ENCODE assay signal across 1 cellular context in the genomic region with DNA sequence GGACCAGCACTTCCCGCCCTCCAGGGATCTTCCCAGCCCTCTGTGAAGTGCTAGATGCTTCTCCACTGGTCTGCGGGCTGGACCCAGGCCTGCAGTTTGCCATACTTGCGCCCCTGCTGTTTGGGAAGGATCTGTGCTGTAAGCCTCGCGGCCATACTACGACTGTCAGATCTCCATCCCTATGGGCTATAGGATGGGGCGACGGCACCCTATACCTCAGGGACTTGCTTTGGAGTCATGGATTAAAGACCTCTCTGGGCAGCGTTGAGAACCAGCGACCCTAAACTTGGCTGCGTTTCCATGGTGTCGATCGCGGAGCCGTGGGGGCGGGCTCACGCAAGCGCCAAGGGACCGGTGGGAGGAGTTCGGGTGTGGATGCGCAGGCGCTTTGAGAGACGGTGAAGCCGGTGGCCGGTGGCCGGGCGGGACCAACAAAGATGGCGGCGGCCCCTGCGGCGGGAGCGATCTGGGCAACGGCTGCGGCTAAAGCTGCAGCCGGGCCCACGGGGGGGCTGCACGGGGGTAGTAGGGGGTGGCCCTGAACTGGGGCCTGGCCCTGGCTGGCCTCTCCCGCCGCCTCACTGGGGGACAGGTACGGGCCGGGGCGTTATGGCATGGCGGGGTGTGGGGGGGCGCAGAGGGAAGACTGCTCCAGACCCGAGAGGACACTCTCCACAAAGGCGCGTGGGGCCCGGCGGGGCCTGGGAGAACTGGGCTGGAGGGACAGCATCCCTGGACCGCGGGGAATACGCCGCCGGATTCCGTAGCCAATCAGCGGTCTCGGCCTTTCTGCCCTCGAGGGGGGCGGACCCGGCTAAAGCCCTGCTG.
TF ChIP-seq lines count a peak whose summit lies in the region.

Gene USP21, plus strand, starts transcription at position 414 of the 828 bp plus-strand sequence. CDS start 1,141 bp downstream, outside the sequence.

TF ChIP-seq in HepG2, 621 proteins besides CTCF, POLR2A, EP300 and RAD21 (continued from another document and continues in another):
- TF ChIP-seq, protein P1, sequence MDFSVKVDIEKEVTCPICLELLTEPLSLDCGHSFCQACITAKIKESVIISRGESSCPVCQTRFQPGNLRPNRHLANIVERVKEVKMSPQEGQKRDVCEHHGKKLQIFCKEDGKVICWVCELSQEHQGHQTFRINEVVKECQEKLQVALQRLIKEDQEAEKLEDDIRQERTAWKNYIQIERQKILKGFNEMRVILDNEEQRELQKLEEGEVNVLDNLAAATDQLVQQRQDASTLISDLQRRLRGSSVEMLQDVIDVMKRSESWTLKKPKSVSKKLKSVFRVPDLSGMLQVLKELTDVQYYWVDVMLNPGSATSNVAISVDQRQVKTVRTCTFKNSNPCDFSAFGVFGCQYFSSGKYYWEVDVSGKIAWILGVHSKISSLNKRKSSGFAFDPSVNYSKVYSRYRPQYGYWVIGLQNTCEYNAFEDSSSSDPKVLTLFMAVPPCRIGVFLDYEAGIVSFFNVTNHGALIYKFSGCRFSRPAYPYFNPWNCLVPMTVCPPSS (IDR thresholded peaks at IDR 0.05): no peak
- TF ChIP-seq ZNF589 (CRISPR knock-in tag; conservative IDR thresholded peaks at IDR 0.05): no peak
- no peak for TF ChIP-seq ZNF737 (CRISPR knock-in tag; IDR thresholded peaks at IDR 0.05; ENCODE audit: borderline replicate concordance)
- TF ChIP-seq ZFP36L1 (CRISPR knock-in tag; IDR thresholded peaks at IDR 0.05): no peak
- no peak for TF ChIP-seq ZNF280D (CRISPR knock-in tag; IDR thresholded peaks at IDR 0.05)
- TF ChIP-seq NFE2L2 (IDR thresholded peaks at IDR 0.05; ENCODE audit: low read length): no peak
- TF ChIP-seq ZNF142 (CRISPR knock-in tag; IDR thresholded peaks at IDR 0.05): no peak
- TF ChIP-seq, protein P2, sequence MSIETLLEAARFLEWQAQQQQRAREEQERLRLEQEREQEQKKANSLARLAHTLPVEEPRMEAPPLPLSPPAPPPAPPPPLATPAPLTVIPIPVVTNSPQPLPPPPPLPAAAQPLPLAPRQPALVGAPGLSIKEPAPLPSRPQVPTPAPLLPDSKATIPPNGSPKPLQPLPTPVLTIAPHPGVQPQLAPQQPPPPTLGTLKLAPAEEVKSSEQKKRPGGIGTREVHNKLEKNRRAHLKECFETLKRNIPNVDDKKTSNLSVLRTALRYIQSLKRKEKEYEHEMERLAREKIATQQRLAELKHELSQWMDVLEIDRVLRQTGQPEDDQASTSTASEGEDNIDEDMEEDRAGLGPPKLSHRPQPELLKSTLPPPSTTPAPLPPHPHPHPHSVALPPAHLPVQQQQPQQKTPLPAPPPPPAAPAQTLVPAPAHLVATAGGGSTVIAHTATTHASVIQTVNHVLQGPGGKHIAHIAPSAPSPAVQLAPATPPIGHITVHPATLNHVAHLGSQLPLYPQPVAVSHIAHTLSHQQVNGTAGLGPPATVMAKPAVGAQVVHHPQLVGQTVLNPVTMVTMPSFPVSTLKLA (IDR thresholded peaks at IDR 0.05): no peak
- TF ChIP-seq, protein P3, sequence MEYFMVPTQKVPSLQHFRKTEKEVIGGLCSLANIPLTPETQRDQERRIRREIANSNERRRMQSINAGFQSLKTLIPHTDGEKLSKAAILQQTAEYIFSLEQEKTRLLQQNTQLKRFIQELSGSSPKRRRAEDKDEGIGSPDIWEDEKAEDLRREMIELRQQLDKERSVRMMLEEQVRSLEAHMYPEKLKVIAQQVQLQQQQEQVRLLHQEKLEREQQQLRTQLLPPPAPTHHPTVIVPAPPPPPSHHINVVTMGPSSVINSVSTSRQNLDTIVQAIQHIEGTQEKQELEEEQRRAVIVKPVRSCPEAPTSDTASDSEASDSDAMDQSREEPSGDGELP (IDR thresholded peaks at IDR 0.05; ENCODE audit: borderline replicate concordance, low read depth): no peak
- TF ChIP-seq NCOA5 (CRISPR knock-in tag; IDR thresholded peaks at IDR 0.05): no peak
- no peak for TF ChIP-seq ZNF816 (CRISPR knock-in tag; IDR thresholded peaks at IDR 0.05; ENCODE audit: borderline replicate concordance)
- TF ChIP-seq AHR (CRISPR knock-in tag; IDR thresholded peaks at IDR 0.05): no peak
- no peak for TF ChIP-seq ZNF280B (CRISPR knock-in tag; IDR thresholded peaks at IDR 0.05; ENCODE audit: borderline replicate concordance)
- no peak for TF ChIP-seq THAP8 (CRISPR knock-in tag; IDR thresholded peaks at IDR 0.05; ENCODE audit: borderline replicate concordance)
- no peak for TF ChIP-seq ZNF704 (CRISPR knock-in tag; IDR thresholded peaks at IDR 0.05; ENCODE audit: borderline replicate concordance)
- TF ChIP-seq IRX3 (CRISPR knock-in tag; IDR thresholded peaks at IDR 0.05; ENCODE audit: borderline replicate concordance, low read depth): no peak
- TF ChIP-seq SETDB1 (CRISPR knock-in tag; IDR thresholded peaks at IDR 0.05; ENCODE audit: borderline replicate concordance): no peak
- TF ChIP-seq, protein P4, sequence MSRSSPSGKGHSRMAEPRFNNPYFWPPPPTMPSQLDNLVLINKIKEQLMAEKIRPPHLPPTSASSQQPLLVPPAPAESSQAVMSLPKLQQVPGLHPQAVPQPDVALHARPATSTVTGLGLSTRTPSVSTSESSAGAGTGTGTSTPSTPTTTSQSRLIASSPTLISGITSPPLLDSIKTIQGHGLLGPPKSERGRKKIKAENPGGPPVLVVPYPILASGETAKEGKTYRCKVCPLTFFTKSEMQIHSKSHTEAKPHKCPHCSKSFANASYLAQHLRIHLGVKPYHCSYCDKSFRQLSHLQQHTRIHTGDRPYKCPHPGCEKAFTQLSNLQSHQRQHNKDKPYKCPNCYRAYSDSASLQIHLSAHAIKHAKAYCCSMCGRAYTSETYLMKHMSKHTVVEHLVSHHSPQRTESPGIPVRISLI (CRISPR knock-in tag; IDR thresholded peaks at IDR 0.05; ENCODE audit: borderline replicate concordance): no peak
- no peak for TF ChIP-seq ZNF484 (CRISPR knock-in tag; IDR thresholded peaks at IDR 0.05; ENCODE audit: borderline replicate concordance, low read depth)
- peak; percentile 21; the same call in 1 of the 2 replicates for TF ChIP-seq KDM3A (CRISPR knock-in tag; IDR thresholded peaks at IDR 0.05; ENCODE audit: low read depth)
- TF ChIP-seq KAT8 (CRISPR knock-in tag; IDR thresholded peaks at IDR 0.05): peak; percentile 60; the same call in 1 of the 2 replicates
- 0 out of 4 replicates have a peak, but pooled peaks of 1 of the 2 experiments have one; percentile 26 for TF ChIP-seq NR2F1 (CRISPR knock-in tag; IDR thresholded peaks at IDR 0.05)
- TF ChIP-seq ZNF235 (CRISPR knock-in tag; IDR thresholded peaks at IDR 0.05; ENCODE audit: borderline replicate concordance): no peak
- no peak for TF ChIP-seq CREB3 (CRISPR knock-in tag; IDR thresholded peaks at IDR 0.05)
- no peak for TF ChIP-seq ZC3H4 (CRISPR knock-in tag; IDR thresholded peaks at IDR 0.05; ENCODE audit: borderline replicate concordance)
- no peak for TF ChIP-seq CC2D1A (CRISPR knock-in tag; IDR thresholded peaks at IDR 0.05)
- TF ChIP-seq, protein P5, sequence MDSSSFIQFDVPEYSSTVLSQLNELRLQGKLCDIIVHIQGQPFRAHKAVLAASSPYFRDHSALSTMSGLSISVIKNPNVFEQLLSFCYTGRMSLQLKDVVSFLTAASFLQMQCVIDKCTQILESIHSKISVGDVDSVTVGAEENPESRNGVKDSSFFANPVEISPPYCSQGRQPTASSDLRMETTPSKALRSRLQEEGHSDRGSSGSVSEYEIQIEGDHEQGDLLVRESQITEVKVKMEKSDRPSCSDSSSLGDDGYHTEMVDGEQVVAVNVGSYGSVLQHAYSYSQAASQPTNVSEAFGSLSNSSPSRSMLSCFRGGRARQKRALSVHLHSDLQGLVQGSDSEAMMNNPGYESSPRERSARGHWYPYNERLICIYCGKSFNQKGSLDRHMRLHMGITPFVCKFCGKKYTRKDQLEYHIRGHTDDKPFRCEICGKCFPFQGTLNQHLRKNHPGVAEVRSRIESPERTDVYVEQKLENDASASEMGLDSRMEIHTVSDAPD (CRISPR knock-in tag; IDR thresholded peaks at IDR 0.05): no peak
